In the genomic region with DNA sequence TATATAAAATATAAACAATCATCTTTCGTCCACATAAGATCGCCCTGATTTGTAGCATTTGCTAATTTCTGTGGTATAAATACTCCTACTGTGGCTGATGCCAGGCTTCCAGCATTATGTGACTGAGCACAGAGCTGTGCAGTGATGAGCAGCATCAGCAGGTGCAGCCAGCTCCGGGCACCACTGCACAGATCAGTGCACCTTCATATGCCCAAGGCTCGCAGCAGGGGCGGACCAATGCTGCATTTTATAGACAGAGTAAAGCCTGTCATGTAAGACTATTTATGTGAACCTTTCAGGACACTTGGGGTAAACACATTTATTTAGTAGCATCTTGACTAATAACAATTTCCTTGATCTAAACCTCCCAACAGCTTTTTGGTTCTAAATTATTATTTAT, we compare ENCODE assay signal across 24 cellular contexts. TPM values are rescaled to one million over a fixed set of nuclear protein-coding genes. Genes with fewer than 3 reads are reported as not detected.
DNase-seq lines count a peak whose midpoint lies in the region; ATAC-seq, FAIRE-seq and TF ChIP-seq lines count a peak whose summit lies in the region.
"Had no signal": no experiment of that assay in that cellular context is flagged by ENCODE, and none has a peak within 500 bp of the region (broad histone marks: within the 10 kb centered on the region; RNA-seq: fewer than 3 reads in every experiment).

No MANE protein-coding gene starts in this region.

- peaks cover 8% of the 10 kb centered on the region for H3K4me1 Mint-ChIP-seq in T-helper 1 cell treated with Interleukin-12 subunit alpha and Interleukin-12 subunit beta and Interleukin-4 antibody, amounts not matched to agents 30 μg/mL and 1 μg/mL, for 36 hours (ENCODE audit: low read depth)
- H3K4me1 Mint-ChIP-seq in CD4-positive, alpha-beta memory T cell: peaks cover 0 to 4% (median 4%) of the 10 kb centered on the region in 4 donors

- no peak for ATAC-seq in K562
- ATAC-seq: GM12878 had no signal

- DNase-seq in T-helper 1 cell: no peak
- DNase-seq in CD4-positive, alpha-beta memory T cell: no peak
- DNase-seq in K562 (ENCODE audit: extremely low read depth in 1 of 4, low spot score in 3 of 4): no peak
- DNase-seq in posterior vena cava (ENCODE audit: low spot score): no peak
- DNase-seq in midbrain (lab: John Stamatoyannopoulos, UW): no peak
- DNase-seq: CD4-positive, CD25-positive, alpha-beta regulatory T cell; CD8-positive, alpha-beta memory T cell; DMS 273 treated with DMSO at 0.1 percent for 48 hours; DMS79; EL; GDM1; GM23248; H7; HCEC 1CT had no signal

- no peak for TF ChIP-seq EP300 in K562 (IDR thresholded peaks at IDR 0.05; ENCODE audit: low read length)

- BruUV-seq in K562 (replicated peaks; lab: Mats Ljungman, UMichigan): no TSS peak

- no peaks in the 10 kb centered on the region for H3K27me3 Mint-ChIP-seq in T-helper 1 cell treated with Interleukin-12 subunit alpha and Interleukin-12 subunit beta and Interleukin-4 antibody, amounts not matched to agents 30 μg/mL and 1 μg/mL, for 36 hours (ENCODE audit: low read depth)
- H3K27me3 Mint-ChIP-seq in CD4-positive, alpha-beta memory T cell: no peaks in the 10 kb centered on the region
- H3K27me3 Mint-ChIP-seq: B cell; CD4-positive, CD25-positive, alpha-beta regulatory T cell; CD8-positive, alpha-beta memory T cell had no signal

- in situ Hi-C loops in K562 (cut with MboI): no loop called here

- no peak overlapping the region for H3K9ac ChIP-seq in K562 (ENCODE audit: insufficient read depth in 1 of 2, low read depth in 2 of 2, low read length in 2 of 2)
- H3K9ac ChIP-seq: BLaER1, GM23248 had no signal

- H4K20me1 ChIP-seq in K562 (replicated peaks; ENCODE audit: control insufficient read depth, insufficient read depth, low read length): no peaks in the 10 kb centered on the region

- no peaks in the 10 kb centered on the region for H3K27me3 ChIP-seq in CD4-positive, alpha-beta memory T cell (ENCODE audit: insufficient read depth, low read length)
- no peaks in the 10 kb centered on the region for H3K27me3 ChIP-seq in K562 (ENCODE audit: control insufficient read depth in 2 of 2, insufficient read depth in 2 of 2, low read length in 2 of 2)
- H3K27me3 ChIP-seq: BLaER1 had no signal

- H3K4me2 ChIP-seq in K562 (ENCODE audit: insufficient read depth, low read length): no peak overlapping the region

- no peaks in the 10 kb centered on the region for H3K9me1 ChIP-seq in K562 (ENCODE audit: control insufficient read depth, insufficient read depth, low read length)

- no peak for TF ChIP-seq RAD21 in K562 (CRISPR knock-in tag; conservative IDR thresholded peaks at IDR 0.05 in 1 of 2, IDR thresholded peaks at IDR 0.05 in 1 of 2)

- no peaks in the 10 kb centered on the region for H3K9me3 Mint-ChIP-seq in T-helper 1 cell treated with Interleukin-12 subunit alpha and Interleukin-12 subunit beta and Interleukin-4 antibody, amounts not matched to agents 30 μg/mL and 1 μg/mL, for 36 hours
- H3K9me3 Mint-ChIP-seq in CD4-positive, alpha-beta memory T cell: no peaks in the 10 kb centered on the region
- H3K9me3 Mint-ChIP-seq: CD4-positive, CD25-positive, alpha-beta regulatory T cell; CD8-positive, alpha-beta memory T cell had no signal

- H3K9me3 ChIP-seq in CD4-positive, alpha-beta memory T cell (ENCODE audit: control insufficient read depth in 1 of 2, low read length in 2 of 2): no peaks in the 10 kb centered on the region
- no peaks in the 10 kb centered on the region for H3K9me3 ChIP-seq in K562 (replicated peaks; ENCODE audit: control insufficient read depth, insufficient read depth, low read depth, low read length)
- H3K9me3 ChIP-seq: BLaER1 had no signal

- FAIRE-seq in K562 (lab: Jason Lieb, UNC): peak; percentile 42
- FAIRE-seq: A204.1, D721Med, GM12878, GM19239, H1 had no signal

- H3K27ac ChIP-seq in CD4-positive, alpha-beta memory T cell (ENCODE audit: low read depth, low read length): no peak overlapping the region
- H3K27ac ChIP-seq in K562 (ENCODE audit: extremely low read depth, low read depth, low read length): no peak overlapping the region
- H3K27ac ChIP-seq: 22Rv1, BLaER1, C4-2B, GM23248 had no signal

- H3K36me3 ChIP-seq in CD4-positive, alpha-beta memory T cell (ENCODE audit: insufficient read depth, low read length): peaks cover 39% of the 10 kb centered on the region
- H3K36me3 ChIP-seq in K562 (ENCODE audit: control insufficient read depth, insufficient read depth, low read length): peaks cover 99% of the 10 kb centered on the region

- no peak overlapping the region for H2AFZ ChIP-seq in K562 (ENCODE audit: low read depth, low read length)
- H2AFZ ChIP-seq: GM23248 had no signal

- TF ChIP-seq POLR2A in K562 (conservative IDR thresholded peaks at IDR 0.05): no peak

- no peak overlapping the region for H3K4me3 ChIP-seq in CD4-positive, alpha-beta memory T cell (ENCODE audit: low read length in 2 of 2)
- no peak overlapping the region for H3K4me3 ChIP-seq in K562
- H3K4me3 ChIP-seq: BLaER1, GM12878, GM23248 had no signal

- POLR2A ChIA-PET in CD4-positive, alpha-beta memory T cell (lab: Charles Lee; ENCODE audit: partially characterized antibody): no interaction called here
- POLR2A ChIA-PET in K562 (lab: Yijun Ruan, JAX): interaction anchor here (1.0 kb wide), 1 partner anchor 198 kb away, joined by 5 read pairs; no protein-coding TSS in a partner anchor

- H3K4me3 Mint-ChIP-seq in T-helper 1 cell treated with Interleukin-12 subunit alpha and Interleukin-12 subunit beta and Interleukin-4 antibody, amounts not matched to agents 30 μg/mL and 1 μg/mL, for 36 hours: no peak overlapping the region
- no peak overlapping the region for H3K4me3 Mint-ChIP-seq in CD4-positive, alpha-beta memory T cell
- H3K4me3 Mint-ChIP-seq: B cell; CD4-positive, CD25-positive, alpha-beta regulatory T cell; CD8-positive, alpha-beta memory T cell had no signal

- H3K4me1 ChIP-seq in CD4-positive, alpha-beta memory T cell (ENCODE audit: insufficient read depth, low read length): peaks cover 7% of the 10 kb centered on the region
- no peaks in the 10 kb centered on the region for H3K4me1 ChIP-seq in K562 (replicated peaks in 1 of 2; ENCODE audit: control insufficient read depth in 2 of 2, insufficient read depth in 2 of 2, low read length in 2 of 2)

- peak overlapping the region; percentile 31 for H3K27ac Mint-ChIP-seq in T-helper 1 cell treated with Interleukin-12 subunit alpha and Interleukin-12 subunit beta and Interleukin-4 antibody, amounts not matched to agents 30 μg/mL and 1 μg/mL, for 36 hours
- peak overlapping the region in 4 of 7 donors; percentile 31 to 53 (median 39) for H3K27ac Mint-ChIP-seq in CD4-positive, alpha-beta memory T cell
- H3K27ac Mint-ChIP-seq: B cell; CD8-positive, alpha-beta memory T cell had no signal

- peaks cover 60% of the 10 kb centered on the region for H3K36me3 Mint-ChIP-seq in T-helper 1 cell treated with Interleukin-12 subunit alpha and Interleukin-12 subunit beta and Interleukin-4 antibody, amounts not matched to agents 30 μg/mL and 1 μg/mL, for 36 hours (ENCODE audit: low read depth)
- H3K36me3 Mint-ChIP-seq in CD4-positive, alpha-beta memory T cell: peaks cover 53 to 65% of the 10 kb centered on the region in 2 donors

- H3K79me2 ChIP-seq in K562 (ENCODE audit: control insufficient read depth, insufficient read depth, low read length): no peaks in the 10 kb centered on the region

- 97% methylated on average over 5 of the region's 5 CpGs for WGBS in K562 (ENCODE audit: insufficient coverage, low coverage, missing lambda C conversion rate)

- CTCF ChIA-PET in CD4-positive, alpha-beta memory T cell (lab: Charles Lee; ENCODE audit: partially characterized antibody): interaction anchor here (0.6 to 2.0 kb wide), 4 partner anchors 12 to 173 kb away, joined by 3 to 6 read pairs (median 4); no protein-coding TSS in a partner anchor
- CTCF ChIA-PET in K562 (lab: Yijun Ruan, JAX; ENCODE audit: low intra/inter-chr PET ratio): no interaction called here

- intact Hi-C loops in CD4-positive, alpha-beta memory T cell (cut with micrococcal nuclease): no loop called here
- intact Hi-C loops in K562 (cut with micrococcal nuclease): no loop called here
- intact Hi-C loops in posterior vena cava (cut with DNase I): no loop called here

- no peak for TF ChIP-seq CTCF in K562 (IDR thresholded peaks at IDR 0.05 in 2 of 3, conservative IDR thresholded peaks at IDR 0.05 in 1 of 3; ENCODE audit: insufficient read depth in 2 of 3, low read depth in 1 of 3, low read length in 3 of 3)

RNA-seq across cellular contexts. Expression of a gene that starts 53.1 kb away (rescaled TPM):
- 10 to 100 TPM; 28.2 to 32.3 TPM for total RNA-seq in CD4-positive, alpha-beta memory T cell
- polyA plus RNA-seq in CD4-positive, alpha-beta memory T cell: 1 to 10 TPM; 2.0 to 8.8 TPM
- 39.5 and 78.6 TPM in 2 replicates for total RNA-seq in K562 (2011; cell fraction: chromatin; rRNA removed; ENCODE audit: low replicate concordance)
- 36.1 and 37.5 TPM in 2 replicates for total RNA-seq in K562 (2011; cell fraction: nucleolus; rRNA removed)
- total RNA-seq in K562 (2011; cell fraction: nucleoplasm; rRNA removed): 31.4 TPM in 2 replicates
- 124 and 131 TPM in 2 replicates for total RNA-seq in K562 (2014; rRNA removed)
- 155 and 182 TPM in 2 replicates for total RNA-seq in K562 (2014; rRNA removed; fragmentation: Illumina TruSeq; extraction: Trizol)
- 154 and 157 TPM in 2 replicates for total RNA-seq in K562 (2015; rRNA removed; fragmentation: Illumina TruSeq; extraction: Trizol)
- total RNA-seq in K562 (2021): 152 and 190 TPM in 2 replicates
- polyA plus RNA-seq in K562 (2011; rRNA removed): 73.3 and 84.2 TPM in 2 replicates
- 39.1 and 92.5 TPM in 2 replicates for polyA plus RNA-seq in K562 (2011; cell fraction: cytosol; rRNA removed)
- polyA plus RNA-seq in K562 (2011; cell fraction: nucleus; rRNA removed): 25.1 and 42.3 TPM in 2 replicates
- 96.5 and 139 TPM in 2 replicates for polyA plus RNA-seq in K562 (2012)
- 148 and 158 TPM in 2 replicates for polyA plus RNA-seq in K562 (2014; fragmentation: Illumina TruSeq; extraction: Trizol)
- 1 to 10 TPM; 2.8 to 7.6 TPM for polyA plus RNA-seq in K562 (2014; fragmentation: Nextera tagmentation; extraction: Ambion mirVana)
- 100 and 123 TPM in 2 replicates for polyA plus RNA-seq in K562 (2014; rRNA removed)
- polyA minus RNA-seq in K562 (2011; rRNA and poly(A)+ RNA removed): 96.8 and 136 TPM in 2 replicates
- polyA minus RNA-seq in K562 (2011; cell fraction: cytosol; rRNA and poly(A)+ RNA removed): 68.8 and 87.5 TPM in 2 replicates
- 32.4 and 38.9 TPM in 2 replicates for polyA minus RNA-seq in K562 (2011; cell fraction: nucleus; rRNA and poly(A)+ RNA removed)
- 1 to 10 TPM; 4.4 to 5.7 TPM for total RNA-seq in posterior vena cava

Comparison
In these comparisons a context has a peak if more than half of its experiments do, and no peak if none do; other contexts are left out.
1. RNA of a gene that starts 53.1 kb away (total RNA-seq): 31.4 to 190 TPM in K562 and 28.2 to 32.3 TPM in CD4-positive, alpha-beta memory T cell; 4.4 to 5.7 TPM in posterior vena cava; every median in the first group is over 4 times any median in the second.